Comparison of ENCODE assay signal across 22 cellular contexts in the genomic region with DNA sequence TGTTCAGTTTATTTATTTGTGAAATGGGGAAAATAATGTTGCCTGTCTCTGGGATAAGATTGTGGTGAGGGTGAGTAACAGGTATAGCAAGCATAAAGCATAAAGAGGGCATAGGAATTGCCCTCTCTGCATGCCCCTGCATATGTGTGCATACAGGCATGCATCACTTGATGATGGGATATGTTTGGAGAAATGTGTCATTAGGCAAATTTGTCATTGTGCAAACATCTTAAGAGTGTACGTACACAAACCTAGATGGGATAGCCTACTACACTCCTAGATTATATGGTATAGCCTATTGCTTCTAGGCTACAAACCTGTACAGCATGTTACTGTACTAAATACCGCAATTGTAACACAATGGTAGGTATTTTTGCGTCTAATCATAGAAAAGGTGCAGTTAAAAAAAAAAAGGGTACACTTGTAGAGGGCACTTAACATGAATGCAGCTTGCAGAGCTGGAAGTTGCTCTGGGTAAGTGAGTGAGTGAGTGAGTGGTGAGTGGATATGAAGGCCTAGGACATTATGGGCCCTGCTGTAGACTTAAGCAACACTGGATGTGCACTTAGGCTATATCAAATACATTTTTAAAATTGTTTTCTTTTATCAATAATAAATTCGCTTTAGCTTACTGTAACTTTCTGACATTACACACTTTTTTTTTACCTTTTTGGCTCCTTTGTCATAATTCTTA.
"Had no signal": no experiment of that assay in that cellular context is flagged by ENCODE, and none has a peak within 500 bp of the region (broad histone marks: within the 10 kb centered on the region; RNA-seq: fewer than 3 reads in every experiment).

No MANE protein-coding gene starts in this region.

- H3K27ac ChIP-seq: epithelial cell of prostate, esophagus muscularis mucosa, neutrophil, psoas muscle, right lobe of liver, suprapubic skin, thyroid gland, uterus had no signal

- FAIRE-seq: endometrium, kidney had no signal

- H3K9me3 Mint-ChIP-seq: type B pancreatic cell had no signal

- DNase-seq: effector memory CD4-positive, alpha-beta T cell; kidney; left cardiac atrium; left ventricle myocardium superior; mesendoderm; naive thymus-derived CD4-positive, alpha-beta T cell; nephron progenitor cell; psoas muscle; retina; right lobe of liver; stimulated activated CD4-positive, alpha-beta T cell treated with anti-CD3 and anti-CD28 coated beads, Interleukin-4, amount 100 ng/mL, for 1 hour; stimulated activated CD8-positive, alpha-beta memory T cell treated with anti-CD3 and anti-CD28 coated beads, Interleukin-4, amount 100 ng/mL, for 48 hours; stimulated activated naive CD8-positive, alpha-beta T cell treated with anti-CD3 and anti-CD28 coated beads, Interleukin-15, Interleukin-2, amounts not matched to agents 100 U/mL and 50 U/mL, for 24 hours; thyroid gland; uterus had no signal

- H3K36me3 ChIP-seq: esophagus muscularis mucosa, neutrophil, right lobe of liver, suprapubic skin, thyroid gland, uterus had no signal

- H3K4me1 ChIP-seq: esophagus muscularis mucosa, psoas muscle, right lobe of liver, suprapubic skin, thyroid gland, uterus had no signal

- H3K27ac Mint-ChIP-seq: naive thymus-derived CD4-positive, alpha-beta T cell; nephron progenitor cell; stimulated activated effector memory CD8-positive, alpha-beta T cell treated with anti-CD3 and anti-CD28 coated beads, Interleukin-12 subunit alpha, Interleukin-12 subunit beta, amount 100 ng/mL, for 72 hours; type B pancreatic cell had no signal

- ATAC-seq: left cardiac atrium; left ventricle myocardium superior; naive thymus-derived CD4-positive, alpha-beta T cell; psoas muscle; right lobe of liver; stimulated activated effector memory CD8-positive, alpha-beta T cell treated with anti-CD3 and anti-CD28 coated beads, Interleukin-12 subunit alpha, Interleukin-12 subunit beta, amount 100 ng/mL, for 72 hours; stimulated activated naive CD8-positive, alpha-beta T cell treated with anti-CD3 and anti-CD28 coated beads, Interleukin-15, Interleukin-2, amounts not matched to agents 100 U/mL and 50 U/mL, for 24 hours had no signal

- H3K9me3 ChIP-seq: esophagus muscularis mucosa, neutrophil, psoas muscle, right lobe of liver, suprapubic skin, thyroid gland, uterus had no signal

- H3K4me1 Mint-ChIP-seq: naive thymus-derived CD4-positive, alpha-beta T cell; nephron progenitor cell; stimulated activated effector memory CD8-positive, alpha-beta T cell treated with anti-CD3 and anti-CD28 coated beads, Interleukin-12 subunit alpha, Interleukin-12 subunit beta, amount 100 ng/mL, for 72 hours had no signal

- H3K36me3 Mint-ChIP-seq: naive thymus-derived CD4-positive, alpha-beta T cell; stimulated activated effector memory CD8-positive, alpha-beta T cell treated with anti-CD3 and anti-CD28 coated beads, Interleukin-12 subunit alpha, Interleukin-12 subunit beta, amount 100 ng/mL, for 72 hours; type B pancreatic cell had no signal

- H3K4me3 Mint-ChIP-seq: naive thymus-derived CD4-positive, alpha-beta T cell; nephron progenitor cell; stimulated activated effector memory CD8-positive, alpha-beta T cell treated with anti-CD3 and anti-CD28 coated beads, Interleukin-12 subunit alpha, Interleukin-12 subunit beta, amount 100 ng/mL, for 72 hours; type B pancreatic cell had no signal

- H3K27me3 Mint-ChIP-seq: naive thymus-derived CD4-positive, alpha-beta T cell; type B pancreatic cell had no signal

- H3K4me3 ChIP-seq: esophagus muscularis mucosa, psoas muscle, right lobe of liver, suprapubic skin, thyroid gland, uterus had no signal

- H3K27me3 ChIP-seq: esophagus muscularis mucosa, neutrophil, right lobe of liver, suprapubic skin, thyroid gland, uterus had no signal
